ENCODE assay signal across 19 cellular contexts in genomic region chr12:54330442-54330841, GRCh38. TPM values are rescaled to one million over a fixed set of nuclear protein-coding genes. Genes with fewer than 3 reads are reported as not detected.
A peak's percentile ranks its signal among the peaks of the same experiment; 100 is the strongest.
DNase-seq lines count a peak whose midpoint lies in the region; ATAC-seq, FAIRE-seq and TF ChIP-seq lines count a peak whose summit lies in the region.
"Had no signal": no experiment of that assay in that cellular context is flagged by ENCODE, and none has a peak within 500 bp of the region (broad histone marks: within the 10 kb centered on the region; RNA-seq: fewer than 3 reads in every experiment).

No MANE protein-coding gene starts in this region.

- no peak overlapping the region for H4K8ac ChIP-seq in H9 (replicated peaks; ENCODE audit: insufficient read length, low read depth, low read length)

- no peaks in the 10 kb centered on the region; the same call in 1 of the 2 replicates for H3K79me2 ChIP-seq in H9 (ENCODE audit: insufficient read depth, low read length)

- H3K4ac ChIP-seq in H9 (ENCODE audit: low read depth, low read length): no peak overlapping the region

- DNase-seq in CD4-positive, alpha-beta T cell: no peak
- no peak for DNase-seq in HFFc6
- no peak for DNase-seq in nephron progenitor cell
- no peak for DNase-seq in DMS 273 treated with DMSO at 0.1 percent for 48 hours (lab: John Stamatoyannopoulos, UW)
- no peak for DNase-seq in H9
- DNase-seq in GM03348 (ENCODE audit: low spot score): no peak
- no peak for DNase-seq in D721Med (ENCODE audit: insufficient read length, low spot score)
- DNase-seq: activated CD4-positive, CD25-positive, alpha-beta regulatory T cell treated with anti-CD3 and anti-CD28 coated beads, Interleukin-2, amount 50 U/mL, for 72 hours; activated effector memory CD4-positive, alpha-beta T cell treated with Interleukin-2 at 50 U/mL for 16 hours; GOT3; NCI-H1436 treated with DMSO at 0.1 percent for 48 hours; right cardiac atrium had no signal

- H4K5ac ChIP-seq in H9 (ENCODE audit: insufficient read length, low read depth, low read length): no peak overlapping the region

- H3K4me1 ChIP-seq in H9 (ENCODE audit: insufficient read depth, low read length): no peaks in the 10 kb centered on the region

- H3T11ph ChIP-seq in H9 (ENCODE audit: low read length): no peak overlapping the region

- no peaks in the 10 kb centered on the region for H3K9me3 Mint-ChIP-seq in CD4-positive, alpha-beta T cell
- H3K9me3 Mint-ChIP-seq in HFFc6: no peaks in the 10 kb centered on the region
- H3K9me3 Mint-ChIP-seq in brain: no peaks in the 10 kb centered on the region
- H3K9me3 Mint-ChIP-seq in nephron progenitor cell: no peaks in the 10 kb centered on the region
- no peaks in the 10 kb centered on the region for H3K9me3 Mint-ChIP-seq in H9

- H3K27me3 ChIP-seq in CD4-positive, alpha-beta T cell (ENCODE audit: control insufficient read depth, insufficient read depth, low read length): no peaks in the 10 kb centered on the region
- H3K27me3 ChIP-seq in H9 (ENCODE audit: insufficient read depth, low read length): no peaks in the 10 kb centered on the region; the same call in 1 of the 2 replicates
- H3K27me3 ChIP-seq: foreskin keratinocyte had no signal

- peaks cover 14% of the 10 kb centered on the region for H3K36me3 Mint-ChIP-seq in CD4-positive, alpha-beta T cell (ENCODE audit: low read depth)
- H3K36me3 Mint-ChIP-seq in HFFc6 (ENCODE audit: low read depth): peaks cover 8% of the 10 kb centered on the region
- peaks cover 15% of the 10 kb centered on the region for H3K36me3 Mint-ChIP-seq in brain
- no peaks in the 10 kb centered on the region for H3K36me3 Mint-ChIP-seq in nephron progenitor cell (ENCODE audit: low read depth)
- H3K36me3 Mint-ChIP-seq in H9 (ENCODE audit: insufficient read depth in 1 of 3, low read depth in 3 of 3): peaks cover 0 to 2% (median 0%) of the 10 kb centered on the region in 3 experiments; a peak in 2 of 7 replicates

- no peak overlapping the region for H3K23ac ChIP-seq in H9 (ENCODE audit: insufficient read length, low read depth, low read length)

- no peaks in the 10 kb centered on the region for H3K9me3 ChIP-seq in CD4-positive, alpha-beta T cell (ENCODE audit: control insufficient read depth, low read length)
- H3K9me3 ChIP-seq in H9 (ENCODE audit: control insufficient read depth, low read depth, low read length): no peaks in the 10 kb centered on the region

- no peak overlapping the region for H2AFZ ChIP-seq in H9 (ENCODE audit: low read length)

- FAIRE-seq in D721Med (lab: Jason Lieb, UNC): no peak
- FAIRE-seq: bronchial epithelial cell had no signal

- H2AK5ac ChIP-seq in H9 (ENCODE audit: insufficient read length, low read length): no peak overlapping the region

- no peaks in the 10 kb centered on the region for H3K23me2 ChIP-seq in H9 (ENCODE audit: insufficient read length, low read depth, low read length, poor library complexity, severe bottlenecking)

- intact Hi-C loops in CD4-positive, alpha-beta T cell (cut with DNase I, micrococcal nuclease): no loop called here

- H4K91ac ChIP-seq in H9 (ENCODE audit: insufficient read length, low read depth, low read length): no peak overlapping the region

- POLR2A ChIA-PET in CD4-positive, alpha-beta T cell (lab: Charles Lee): interaction anchor here (1.4 to 2.8 kb wide), 2 partner anchors 28 to 44 kb away, joined by 3 to 8 read pairs; no protein-coding TSS in a partner anchor

- H3K4me1 Mint-ChIP-seq in CD4-positive, alpha-beta T cell (ENCODE audit: low read depth): peaks cover 57% of the 10 kb centered on the region
- H3K4me1 Mint-ChIP-seq in HFFc6 (ENCODE audit: low read depth) (peaks cover 52% of the 10 kb centered on the region), brain (peaks cover 73% of the 10 kb centered on the region), nephron progenitor cell (peaks cover 54% of the 10 kb centered on the region), H9 (peaks cover 19 to 24% of the 10 kb centered on the region in 2 experiments)

- H3K14ac ChIP-seq in H9 (ENCODE audit: insufficient read depth, low read length): no peak overlapping the region

- peak overlapping the region; percentile 80 for H3K27ac Mint-ChIP-seq in CD4-positive, alpha-beta T cell
- peak overlapping the region; percentile 27 for H3K27ac Mint-ChIP-seq in HFFc6
- peak overlapping the region; percentile 51 to 93 (median 79) for H3K27ac Mint-ChIP-seq in brain
- peak overlapping the region; percentile 94 for H3K27ac Mint-ChIP-seq in nephron progenitor cell
- H3K27ac Mint-ChIP-seq in H9: no peak overlapping the region

- CTCF ChIA-PET in CD4-positive, alpha-beta T cell (lab: Charles Lee): no interaction called here

- TF ChIP-seq CTCF in CD4-positive, alpha-beta T cell (IDR thresholded peaks at IDR 0.05): no peak
- TF ChIP-seq CTCF in HFFc6 (IDR thresholded peaks at IDR 0.05): no peak
- TF ChIP-seq CTCF in brain (conservative IDR thresholded peaks at IDR 0.05): no peak
- no peak for TF ChIP-seq CTCF in nephron progenitor cell (IDR thresholded peaks at IDR 0.05)
- TF ChIP-seq CTCF in H9 (conservative IDR thresholded peaks at IDR 0.05): no peak
- TF ChIP-seq CTCF in D721Med (IDR thresholded peaks at IDR 0.05; ENCODE audit: insufficient read depth, missing control alignments): no peak

- no peak overlapping the region for H2BK12ac ChIP-seq in H9 (ENCODE audit: insufficient read length, low read depth, low read length)

- H3K4me2 ChIP-seq in H9 (ENCODE audit: insufficient read depth, insufficient read length, low read length): no peak overlapping the region

- no peaks in the 10 kb centered on the region for H3K79me1 ChIP-seq in H9 (ENCODE audit: insufficient read depth, low read depth, low read length, poor library complexity, severe bottlenecking)

- H2BK120ac ChIP-seq in H9 (ENCODE audit: low read depth, low read length, poor library complexity, severe bottlenecking): no peak overlapping the region

- no peak for ATAC-seq in CD4-positive, alpha-beta T cell (ENCODE audit: poor library complexity)
- ATAC-seq: foreskin keratinocyte had no signal

- no peak overlapping the region for H3K18ac ChIP-seq in H9 (ENCODE audit: insufficient read length, low read depth, low read length)

- no peak overlapping the region for H3K4me3 Mint-ChIP-seq in CD4-positive, alpha-beta T cell
- H3K4me3 Mint-ChIP-seq in HFFc6 (peak overlapping the region; percentile 10; the same call in 1 of the 2 replicates), brain (peak overlapping the region in 2 of 5 experiments; percentile 10 to 90), nephron progenitor cell (peak overlapping the region; percentile 58), H9 (no peak overlapping the region)

- H3K9ac ChIP-seq in H9 (ENCODE audit: extremely low read depth, insufficient read length, low read length): no peak overlapping the region

- H2BK20ac ChIP-seq in H9 (ENCODE audit: low read depth, low read length, poor library complexity, severe bottlenecking): no peak overlapping the region

- no peak overlapping the region for H2BK5ac ChIP-seq in H9 (ENCODE audit: insufficient read length, low read length)

- H4K20me1 ChIP-seq in H9 (ENCODE audit: control insufficient read depth, insufficient read depth, insufficient read length): no peaks in the 10 kb centered on the region

- peak overlapping the region; percentile 9 for H3K27ac ChIP-seq in CD4-positive, alpha-beta T cell (ENCODE audit: low read depth, low read length)
- no peak overlapping the region for H3K27ac ChIP-seq in H9 (ENCODE audit: insufficient read length, low read depth, low read length)
- H3K27ac ChIP-seq: foreskin keratinocyte had no signal

- no peak overlapping the region for H2BK15ac ChIP-seq in H9 (ENCODE audit: low read depth, low read length)

- no peak overlapping the region for H3K56ac ChIP-seq in H9 (ENCODE audit: insufficient read length, low read depth, low read length)

- no peaks in the 10 kb centered on the region for H3K27me3 Mint-ChIP-seq in CD4-positive, alpha-beta T cell
- H3K27me3 Mint-ChIP-seq in HFFc6 (ENCODE audit: insufficient read depth) (peaks cover 2% of the 10 kb centered on the region; the same call in 1 of the 2 replicates), brain (no peaks in the 10 kb centered on the region), nephron progenitor cell (ENCODE audit: low read depth, poor library complexity) (no peaks in the 10 kb centered on the region), H9 (ENCODE audit: low read depth) (no peaks in the 10 kb centered on the region)

- no CpG with 5 or more reads among the region's 3 CpGs for WGBS in H9 (ENCODE audit: extremely low coverage, insufficient read length, low lambda C conversion rate)

RNA-seq across cellular contexts. Expression of gene COPZ1, which starts 5.5 kb away (rescaled TPM):
- 10 to 100 TPM; 31.2 to 33.9 TPM for total RNA-seq in CD4-positive, alpha-beta T cell
- 100 to 1,000 TPM; 178 to 225 (median 200) TPM for total RNA-seq in HFFc6 (2021; fragmentation: NEBNext Ultra II Directional; extraction: Animal tissue kit (Norgen Biotek cat#: 25700))
- polyA plus RNA-seq in brain (ENCODE audit: insufficient read depth, low read depth, low replicate concordance): 220 TPM
- total RNA-seq in H9 (2021): 104 TPM in 2 replicates

RNA-seq across cellular contexts. Expression of gene NFE2, which starts 29.6 kb away (rescaled TPM):
- under 1 TPM in 1 of 2 experiments, not detected in 1; 0.20 TPM for total RNA-seq in CD4-positive, alpha-beta T cell
- total RNA-seq in HFFc6 (2021; fragmentation: NEBNext Ultra II Directional; extraction: Animal tissue kit (Norgen Biotek cat#: 25700)): under 1 TPM; 0.21 to 0.59 (median 0.32) TPM
- polyA plus RNA-seq in brain (ENCODE audit: insufficient read depth, low read depth, low replicate concordance): 0.83 TPM
- total RNA-seq in H9 (2021): 1.2 and 1.5 TPM in 2 replicates
- total RNA-seq: bronchial epithelial cell, OCI-LY7 had no signal

RNA-seq across cellular contexts. Expression of gene GPR84, which starts 33.8 kb away (rescaled TPM):
- total RNA-seq in CD4-positive, alpha-beta T cell: under 1 TPM; 0.27 to 0.53 TPM
- not detected for total RNA-seq in HFFc6 (2021; fragmentation: NEBNext Ultra II Directional; extraction: Animal tissue kit (Norgen Biotek cat#: 25700))
- polyA plus RNA-seq in brain (ENCODE audit: insufficient read depth, low read depth, low replicate concordance): not detected
- total RNA-seq in H9 (2021): not detected in 2 replicates
- total RNA-seq: bronchial epithelial cell, kidney epithelial cell, myocyte, NCI-H460 had no signal

RNA-seq across cellular contexts. Expression of gene HNRNPA1, which starts 49.9 kb away (rescaled TPM):
- total RNA-seq in CD4-positive, alpha-beta T cell: 1,000 to 10,000 TPM; 1,969 to 1,994 TPM
- 1,000 to 10,000 TPM in 3 of 6 experiments, 100 to 1,000 TPM in 3; 768 to 1,141 (median 1,018) TPM for total RNA-seq in HFFc6 (2021; fragmentation: NEBNext Ultra II Directional; extraction: Animal tissue kit (Norgen Biotek cat#: 25700))
- 1,157 TPM for polyA plus RNA-seq in brain (ENCODE audit: insufficient read depth, low read depth, low replicate concordance)
- 3,193 and 3,242 TPM in 2 replicates for total RNA-seq in H9 (2021)

RNA-seq across cellular contexts. Expression of gene CBX5, which starts 50.5 kb away (rescaled TPM):
- total RNA-seq in CD4-positive, alpha-beta T cell: 10 to 100 TPM; 38.8 to 38.9 TPM
- total RNA-seq in HFFc6 (2021; fragmentation: NEBNext Ultra II Directional; extraction: Animal tissue kit (Norgen Biotek cat#: 25700)): 100 to 1,000 TPM in 4 of 6 experiments, 10 to 100 TPM in 2; 76.8 to 128 (median 117) TPM
- 44.7 TPM for polyA plus RNA-seq in brain (ENCODE audit: insufficient read depth, low read depth, low replicate concordance)
- 204 and 206 TPM in 2 replicates for total RNA-seq in H9 (2021)

Comparison
In these comparisons a context has a peak if more than half of its experiments do, and no peak if none do; other contexts are left out.
1. H3K27ac Mint-ChIP-seq: peak in CD4-positive, alpha-beta T cell (single experiment), HFFc6 (single experiment), brain (5 of 5) and nephron progenitor cell (single experiment); none in H9 (0 of 3).
2. H3K4me3 Mint-ChIP-seq: peak in HFFc6 (single experiment) and nephron progenitor cell (single experiment); none in CD4-positive, alpha-beta T cell (single experiment) and H9 (0 of 2).